In the genomic region with DNA sequence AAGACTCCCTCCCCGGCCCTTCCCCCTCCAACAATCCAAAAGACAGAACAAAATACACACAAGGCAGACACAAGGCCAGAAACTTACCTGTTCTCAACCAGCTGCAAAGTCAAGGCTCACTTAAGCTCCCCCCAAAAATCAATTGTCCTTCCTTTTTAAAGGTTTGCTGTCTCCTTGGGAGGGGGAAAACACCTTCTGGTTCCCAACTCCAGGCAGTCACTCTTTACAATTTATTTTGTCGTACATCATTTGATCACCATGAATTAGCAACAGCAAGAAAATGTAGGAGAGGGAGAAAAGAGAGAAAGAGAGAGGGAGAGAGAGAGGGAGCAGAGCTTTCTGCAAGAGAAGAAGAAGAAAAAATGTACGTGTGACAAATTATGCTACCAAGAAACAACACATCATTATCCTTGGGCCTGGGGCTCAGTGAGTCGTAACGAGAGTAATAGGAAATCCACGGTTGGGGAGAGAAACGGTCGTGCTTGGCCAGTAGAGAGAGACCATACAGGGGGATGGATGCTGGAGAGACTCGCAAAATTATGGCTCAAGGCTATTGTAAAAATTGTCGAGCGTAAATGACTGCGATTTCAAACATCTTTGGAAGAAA, we compare ENCODE assay signal across 8 cellular contexts. TPM values are rescaled to one million over a fixed set of nuclear protein-coding genes. Genes with fewer than 3 reads are reported as not detected.
DNase-seq lines count a peak whose midpoint lies in the region; ATAC-seq and TF ChIP-seq lines count a peak whose summit lies in the region.

KLHL14 (minus strand) TSS at position 444 of the 607 bp plus-strand sequence. CDS start 2,432 bp downstream, outside the sequence.

- no peak within 1 kb of the TSS for H3K9ac ChIP-seq in endodermal cell (ENCODE audit: extremely low read depth, low read length, poor library complexity, severe bottlenecking)

- no peak for TF ChIP-seq POLR2A in ovary (IDR thresholded peaks at IDR 0.05)

- TF ChIP-seq EP300 in ovary (IDR thresholded peaks at IDR 0.05), result no peak

- H3K36me3 ChIP-seq in endodermal cell (ENCODE audit: control insufficient read depth, insufficient read depth, low read length) (no peaks in the 10 kb centered on the region), ovary (no peaks in the 10 kb centered on the region)

- H3K4me3 Mint-ChIP-seq in CD4-positive, alpha-beta T cell, result peak within 1 kb of the TSS; percentile 23
- H3K4me3 Mint-ChIP-seq in endodermal cell, result peak within 1 kb of the TSS; percentile 83
- H3K4me3 Mint-ChIP-seq in activated CD8-positive, alpha-beta memory T cell treated with anti-CD3 and anti-CD28 coated beads, Interleukin-2, amount 10 ng/mL, durations not matched to agents 7 days and 5 days, result no peak within 1 kb of the TSS
- no peak within 1 kb of the TSS for H3K4me3 Mint-ChIP-seq in activated CD4-positive, alpha-beta T cell treated with anti-CD3 and anti-CD28 coated beads for 36 hours

- POLR2A ChIA-PET in CD4-positive, alpha-beta T cell (lab: Charles Lee), result interaction anchor here (0.5 kb wide), 1 partner anchor 21 kb away, joined by 3 read pairs; no protein-coding TSS in a partner anchor
- POLR2A ChIA-PET in activated CD4-positive, alpha-beta T cell treated with anti-CD3 and anti-CD28 coated beads for 36 hours (lab: Charles Lee), result no interaction called here

- no peaks in the 10 kb centered on the region for H3K4me1 ChIP-seq in endodermal cell (ENCODE audit: control insufficient read depth, insufficient read depth, low read length)
- peaks cover 9% of the 10 kb centered on the region for H3K4me1 ChIP-seq in ovary (ENCODE audit: insufficient read depth)

- TF ChIP-seq CTCF in CD4-positive, alpha-beta T cell (IDR thresholded peaks at IDR 0.05), result no peak
- TF ChIP-seq CTCF in endodermal cell (conservative IDR thresholded peaks at IDR 0.05) (no peak), ovary (IDR thresholded peaks at IDR 0.05) (no peak)

- H3K4me1 Mint-ChIP-seq in CD4-positive, alpha-beta T cell (ENCODE audit: low read depth), result peaks cover 7% of the 10 kb centered on the region
- peaks cover 30% of the 10 kb centered on the region for H3K4me1 Mint-ChIP-seq in endodermal cell
- H3K4me1 Mint-ChIP-seq in activated CD8-positive, alpha-beta memory T cell treated with anti-CD3 and anti-CD28 coated beads, Interleukin-2, amount 10 ng/mL, durations not matched to agents 7 days and 5 days, result no peaks in the 10 kb centered on the region
- peaks cover 8% of the 10 kb centered on the region for H3K4me1 Mint-ChIP-seq in activated CD4-positive, alpha-beta T cell treated with anti-CD3 and anti-CD28 coated beads for 36 hours

- ATAC-seq in CD4-positive, alpha-beta T cell (ENCODE audit: poor library complexity), result no peak
- ATAC-seq in HG02852 (IDR thresholded peaks at IDR 0.05; ENCODE audit: unreplicated experiment), result peak; percentile 44
- no peak for ATAC-seq in activated CD8-positive, alpha-beta memory T cell treated with anti-CD3 and anti-CD28 coated beads, Interleukin-2, amount 10 ng/mL, durations not matched to agents 7 days and 5 days
- ATAC-seq in activated CD4-positive, alpha-beta T cell treated with anti-CD3 and anti-CD28 coated beads for 36 hours, result no peak
- no peak for ATAC-seq in HG03135 (IDR thresholded peaks at IDR 0.05; ENCODE audit: unreplicated experiment)

- H3K9me3 Mint-ChIP-seq in CD4-positive, alpha-beta T cell, result peaks cover 3% of the 10 kb centered on the region
- H3K9me3 Mint-ChIP-seq in endodermal cell, result no peaks in the 10 kb centered on the region
- H3K9me3 Mint-ChIP-seq in activated CD8-positive, alpha-beta memory T cell treated with anti-CD3 and anti-CD28 coated beads, Interleukin-2, amount 10 ng/mL, durations not matched to agents 7 days and 5 days (ENCODE audit: low read depth), result no peaks in the 10 kb centered on the region
- no peaks in the 10 kb centered on the region for H3K9me3 Mint-ChIP-seq in activated CD4-positive, alpha-beta T cell treated with anti-CD3 and anti-CD28 coated beads for 36 hours (ENCODE audit: low read depth)

- WGBS in endodermal cell (ENCODE audit: insufficient coverage in 1 of 2, insufficient read length in 1 of 2), 2 experiments, result 2 to 7% methylated on average over 8 to 11 of the region's 12 CpGs
- WGBS in ovary, 3 donors, result 36 to 57% (median 43%) methylated on average over 12 of the region's 12 CpGs

- no peak for DNase-seq in CD4-positive, alpha-beta T cell
- DNase-seq in endodermal cell (peak; percentile 55), ovary (no peak)
- no peak for DNase-seq in effector CD4-positive, alpha-beta T cell
- no peak for DNase-seq in activated CD8-positive, alpha-beta memory T cell treated with anti-CD3 and anti-CD28 coated beads, Interleukin-2, amount 10 ng/mL, durations not matched to agents 7 days and 5 days
- DNase-seq in activated CD4-positive, alpha-beta T cell treated with anti-CD3 and anti-CD28 coated beads for 36 hours, result no peak

- H3K9me3 ChIP-seq in CD4-positive, alpha-beta T cell (ENCODE audit: control insufficient read depth, low read length), result no peaks in the 10 kb centered on the region
- H3K9me3 ChIP-seq in endodermal cell (ENCODE audit: control insufficient read depth, low read length) (no peaks in the 10 kb centered on the region), ovary (no peaks in the 10 kb centered on the region)

- no peak within 1 kb of the TSS for H3K27ac ChIP-seq in CD4-positive, alpha-beta T cell (ENCODE audit: low read depth, low read length)
- peak within 1 kb of the TSS; percentile 32 for H3K27ac ChIP-seq in endodermal cell (ENCODE audit: low read depth, low read length)
- no peak within 1 kb of the TSS for H3K27ac ChIP-seq in ovary

- peaks cover 78% of the 10 kb centered on the region for H3K27me3 Mint-ChIP-seq in CD4-positive, alpha-beta T cell
- H3K27me3 Mint-ChIP-seq in endodermal cell (ENCODE audit: insufficient read depth), result peaks cover 71% of the 10 kb centered on the region
- peaks cover 59% of the 10 kb centered on the region for H3K27me3 Mint-ChIP-seq in activated CD8-positive, alpha-beta memory T cell treated with anti-CD3 and anti-CD28 coated beads, Interleukin-2, amount 10 ng/mL, durations not matched to agents 7 days and 5 days
- peaks cover 45% of the 10 kb centered on the region for H3K27me3 Mint-ChIP-seq in activated CD4-positive, alpha-beta T cell treated with anti-CD3 and anti-CD28 coated beads for 36 hours

- no peaks in the 10 kb centered on the region for H3K36me3 Mint-ChIP-seq in CD4-positive, alpha-beta T cell (ENCODE audit: low read depth)
- H3K36me3 Mint-ChIP-seq in endodermal cell (ENCODE audit: low read depth), result no peaks in the 10 kb centered on the region
- H3K36me3 Mint-ChIP-seq in activated CD8-positive, alpha-beta memory T cell treated with anti-CD3 and anti-CD28 coated beads, Interleukin-2, amount 10 ng/mL, durations not matched to agents 7 days and 5 days, result no peaks in the 10 kb centered on the region
- no peaks in the 10 kb centered on the region for H3K36me3 Mint-ChIP-seq in activated CD4-positive, alpha-beta T cell treated with anti-CD3 and anti-CD28 coated beads for 36 hours (ENCODE audit: low read depth)

- CTCF ChIA-PET in CD4-positive, alpha-beta T cell (lab: Charles Lee), result no interaction called here
- CTCF ChIA-PET in activated CD8-positive, alpha-beta memory T cell treated with anti-CD3 and anti-CD28 coated beads, Interleukin-2, amount 10 ng/mL, durations not matched to agents 7 days and 5 days (lab: Charles Lee), result interaction anchor here (0.7 kb wide), 1 partner anchor 17 kb away, joined by 3 read pairs; no protein-coding TSS in a partner anchor
- CTCF ChIA-PET in activated CD4-positive, alpha-beta T cell treated with anti-CD3 and anti-CD28 coated beads for 36 hours (lab: Charles Lee), result no interaction called here

- peak within 1 kb of the TSS; percentile 82 for H3K4me3 ChIP-seq in endodermal cell (ENCODE audit: low read length)
- H3K4me3 ChIP-seq in ovary, result peak within 1 kb of the TSS; percentile 22

- H3K27ac Mint-ChIP-seq in CD4-positive, alpha-beta T cell, result no peak within 1 kb of the TSS
- no peak within 1 kb of the TSS for H3K27ac Mint-ChIP-seq in endodermal cell
- no peak within 1 kb of the TSS for H3K27ac Mint-ChIP-seq in activated CD8-positive, alpha-beta memory T cell treated with anti-CD3 and anti-CD28 coated beads, Interleukin-2, amount 10 ng/mL, durations not matched to agents 7 days and 5 days
- H3K27ac Mint-ChIP-seq in activated CD4-positive, alpha-beta T cell treated with anti-CD3 and anti-CD28 coated beads for 36 hours, result no peak within 1 kb of the TSS

- H3K27me3 ChIP-seq in CD4-positive, alpha-beta T cell (ENCODE audit: control insufficient read depth, insufficient read depth, low read length), result peaks cover 45% of the 10 kb centered on the region
- H3K27me3 ChIP-seq in endodermal cell (ENCODE audit: control insufficient read depth, insufficient read depth, low read length, poor library complexity, severe bottlenecking) (peaks cover 68% of the 10 kb centered on the region), ovary (no peaks in the 10 kb centered on the region)

- intact Hi-C loops in CD4-positive, alpha-beta T cell (cut with DNase I, micrococcal nuclease), result no loop called here
- intact Hi-C loops in ovary (cut with DNase I), result no loop called here
- intact Hi-C loops in activated CD4-positive, alpha-beta T cell treated with anti-CD3 and anti-CD28 coated beads for 36 hours (cut with DNase I, micrococcal nuclease), result no loop called here

RNA-seq across cellular contexts. Expression of gene KLHL14, which starts in this region (rescaled TPM):
- not detected for total RNA-seq in CD4-positive, alpha-beta T cell
- total RNA-seq in endodermal cell, result 1 to 10 TPM; 4.2 TPM
- polyA plus RNA-seq in endodermal cell (2013, experiment 1 of 2), result 3.6 TPM
- polyA plus RNA-seq in endodermal cell (2013, experiment 2 of 2), result 4.1 TPM
- total RNA-seq in ovary, result 1 to 10 TPM in 5 of 7 donors, under 1 TPM in 2; 0.23 to 3.7 (median 1.5) TPM
- 1 to 10 TPM in 1 of 2 donors, under 1 TPM in 1; 0.50 to 1.3 TPM for polyA plus RNA-seq in ovary
- total RNA-seq in activated CD8-positive, alpha-beta memory T cell treated with anti-CD3 and anti-CD28 coated beads, Interleukin-2, amount 10 ng/mL, durations not matched to agents 7 days and 5 days, result not detected
- total RNA-seq in activated CD4-positive, alpha-beta T cell treated with anti-CD3 and anti-CD28 coated beads for 36 hours, result not detected

Comparison
In these comparisons a context has a peak if more than half of its experiments do, and no peak if none do; other contexts are left out.
1. H3K4me3 Mint-ChIP-seq: peak in CD4-positive, alpha-beta T cell (single experiment) and endodermal cell (single experiment); none in activated CD8-positive, alpha-beta memory T cell treated with anti-CD3 and anti-CD28 coated beads, Interleukin-2, amount 10 ng/mL, durations not matched to agents 7 days and 5 days (single experiment) and activated CD4-positive, alpha-beta T cell treated with anti-CD3 and anti-CD28 coated beads for 36 hours (single experiment).